Comparison of ENCODE assay signal across 7 cellular contexts in the genomic region with DNA sequence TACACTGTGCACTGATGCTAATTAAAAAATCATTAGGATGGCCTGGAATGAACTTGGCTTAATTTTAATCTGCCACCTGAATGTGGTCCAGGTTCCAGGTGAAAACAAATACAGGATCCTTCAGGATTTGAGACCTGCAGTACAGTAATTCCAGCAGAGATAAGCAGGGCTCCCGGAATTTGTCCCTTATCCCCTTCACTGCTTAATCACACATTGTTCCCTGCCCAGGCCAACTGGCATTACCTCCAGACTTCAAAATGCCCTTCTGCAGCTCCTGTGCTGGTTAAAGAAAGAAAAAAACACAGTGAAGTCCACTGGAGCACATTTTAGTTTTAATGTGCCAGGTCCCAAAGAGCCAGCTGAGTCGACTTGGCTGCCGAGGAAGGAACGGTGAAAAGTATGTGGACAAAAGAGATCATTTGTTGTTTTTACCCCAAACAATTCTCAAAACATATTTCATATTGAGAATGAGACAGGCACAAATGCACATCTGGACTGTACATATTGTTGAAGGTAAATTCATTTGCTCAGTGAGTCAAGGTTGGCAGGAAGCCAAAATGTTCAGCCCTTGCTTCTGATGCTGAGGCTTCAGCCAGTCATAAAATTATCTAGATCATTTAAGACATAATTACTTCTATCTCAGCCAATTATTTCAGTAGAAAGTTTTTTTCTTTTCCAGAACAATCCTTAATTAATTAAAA. TPM values are rescaled to one million over a fixed set of nuclear protein-coding genes. Genes with fewer than 3 reads are reported as not detected.
DNase-seq lines count a peak whose midpoint lies in the region; ATAC-seq and TF ChIP-seq lines count a peak whose summit lies in the region.

No MANE protein-coding gene starts in this region.

- no peak overlapping the region for H3K27ac ChIP-seq in CD8-positive, alpha-beta T cell (ENCODE audit: low read depth, low read length)

- no peaks in the 10 kb centered on the region for H3K36me3 ChIP-seq in CD8-positive, alpha-beta T cell (ENCODE audit: insufficient read depth, low read length)

- H3K27me3 ChIP-seq in CD8-positive, alpha-beta T cell (ENCODE audit: insufficient read depth, low read length), result no peaks in the 10 kb centered on the region

- H3K27ac Mint-ChIP-seq in HFFc6, result no peak overlapping the region
- H3K27ac Mint-ChIP-seq in CD8-positive, alpha-beta T cell, result no peak overlapping the region
- H3K27ac Mint-ChIP-seq in naive thymus-derived CD8-positive, alpha-beta T cell, result no peak overlapping the region
- no peak overlapping the region for H3K27ac Mint-ChIP-seq in activated CD8-positive, alpha-beta memory T cell treated with anti-CD3 and anti-CD28 coated beads, Interleukin-2, amount 10 ng/mL, durations not matched to agents 7 days and 5 days

- no peaks in the 10 kb centered on the region for H3K9me3 Mint-ChIP-seq in HFFc6
- H3K9me3 Mint-ChIP-seq in CD8-positive, alpha-beta T cell, result no peaks in the 10 kb centered on the region
- no peaks in the 10 kb centered on the region for H3K9me3 Mint-ChIP-seq in naive thymus-derived CD8-positive, alpha-beta T cell
- no peaks in the 10 kb centered on the region for H3K9me3 Mint-ChIP-seq in activated CD8-positive, alpha-beta memory T cell treated with anti-CD3 and anti-CD28 coated beads, Interleukin-2, amount 10 ng/mL, durations not matched to agents 7 days and 5 days (ENCODE audit: low read depth)

- no peaks in the 10 kb centered on the region for H3K36me3 Mint-ChIP-seq in HFFc6 (ENCODE audit: low read depth)
- H3K36me3 Mint-ChIP-seq in CD8-positive, alpha-beta T cell, result no peaks in the 10 kb centered on the region
- no peaks in the 10 kb centered on the region for H3K36me3 Mint-ChIP-seq in naive thymus-derived CD8-positive, alpha-beta T cell
- no peaks in the 10 kb centered on the region for H3K36me3 Mint-ChIP-seq in activated CD8-positive, alpha-beta memory T cell treated with anti-CD3 and anti-CD28 coated beads, Interleukin-2, amount 10 ng/mL, durations not matched to agents 7 days and 5 days

- DNase-seq in HFFc6, result peak; percentile 37
- peak; percentile 27 for DNase-seq in NCI-H460 (ENCODE audit: extremely low read depth, low read depth)
- DNase-seq in choroid plexus epithelial cell (ENCODE audit: low read depth), result peak; percentile 89
- peak; percentile 61 for DNase-seq in skeletal muscle cell (ENCODE audit: low read depth)
- DNase-seq in CD8-positive, alpha-beta T cell, result no peak
- no peak for DNase-seq in naive thymus-derived CD8-positive, alpha-beta T cell
- DNase-seq in activated CD8-positive, alpha-beta memory T cell treated with anti-CD3 and anti-CD28 coated beads, Interleukin-2, amount 10 ng/mL, durations not matched to agents 7 days and 5 days, result no peak

- no peaks in the 10 kb centered on the region for H3K9me3 ChIP-seq in CD8-positive, alpha-beta T cell (ENCODE audit: low read length)

- TF ChIP-seq CTCF in HFFc6 (IDR thresholded peaks at IDR 0.05) (no peak), choroid plexus epithelial cell (conservative IDR thresholded peaks at IDR 0.05; ENCODE audit: low read depth, low read length) (no peak)
- no peak for TF ChIP-seq CTCF in CD8-positive, alpha-beta T cell (IDR thresholded peaks at IDR 0.05)

- POLR2A ChIA-PET in CD8-positive, alpha-beta T cell (lab: Charles Lee), result no interaction called here
- POLR2A ChIA-PET in naive thymus-derived CD8-positive, alpha-beta T cell (lab: Charles Lee), result no interaction called here

- no peaks in the 10 kb centered on the region for H3K4me1 ChIP-seq in CD8-positive, alpha-beta T cell (ENCODE audit: insufficient read depth, low read length)

- intact Hi-C loops in CD8-positive, alpha-beta T cell (cut with DNase I, micrococcal nuclease), result no loop called here

- H3K4me1 Mint-ChIP-seq in HFFc6 (ENCODE audit: low read depth), result peaks cover 19% of the 10 kb centered on the region
- H3K4me1 Mint-ChIP-seq in CD8-positive, alpha-beta T cell (ENCODE audit: low read depth), result no peaks in the 10 kb centered on the region
- H3K4me1 Mint-ChIP-seq in naive thymus-derived CD8-positive, alpha-beta T cell, result peaks cover 0 to 4% (median 0%) of the 10 kb centered on the region in 4 donors
- no peaks in the 10 kb centered on the region for H3K4me1 Mint-ChIP-seq in activated CD8-positive, alpha-beta memory T cell treated with anti-CD3 and anti-CD28 coated beads, Interleukin-2, amount 10 ng/mL, durations not matched to agents 7 days and 5 days

- ATAC-seq in CD8-positive, alpha-beta T cell, result no peak
- ATAC-seq in naive thymus-derived CD8-positive, alpha-beta T cell, result no peak
- no peak for ATAC-seq in activated CD8-positive, alpha-beta memory T cell treated with anti-CD3 and anti-CD28 coated beads, Interleukin-2, amount 10 ng/mL, durations not matched to agents 7 days and 5 days

- no peak overlapping the region for H3K4me3 Mint-ChIP-seq in HFFc6
- no peak overlapping the region for H3K4me3 Mint-ChIP-seq in CD8-positive, alpha-beta T cell
- H3K4me3 Mint-ChIP-seq in naive thymus-derived CD8-positive, alpha-beta T cell, result no peak overlapping the region
- no peak overlapping the region for H3K4me3 Mint-ChIP-seq in activated CD8-positive, alpha-beta memory T cell treated with anti-CD3 and anti-CD28 coated beads, Interleukin-2, amount 10 ng/mL, durations not matched to agents 7 days and 5 days

- CTCF ChIA-PET in CD8-positive, alpha-beta T cell (lab: Charles Lee), result no interaction called here
- CTCF ChIA-PET in activated CD8-positive, alpha-beta memory T cell treated with anti-CD3 and anti-CD28 coated beads, Interleukin-2, amount 10 ng/mL, durations not matched to agents 7 days and 5 days (lab: Charles Lee), result no interaction called here

- H3K4me3 ChIP-seq in choroid plexus epithelial cell (ENCODE audit: low read depth, low read length) (no peak overlapping the region), skeletal muscle cell (ENCODE audit: low read depth, low read length) (no peak overlapping the region)
- no peak overlapping the region for H3K4me3 ChIP-seq in CD8-positive, alpha-beta T cell (ENCODE audit: low read depth, low read length)

- H3K27me3 Mint-ChIP-seq in HFFc6 (ENCODE audit: insufficient read depth), result no peaks in the 10 kb centered on the region; the same call in 1 of the 2 replicates
- H3K27me3 Mint-ChIP-seq in CD8-positive, alpha-beta T cell (ENCODE audit: low read depth), result no peaks in the 10 kb centered on the region
- no peaks in the 10 kb centered on the region for H3K27me3 Mint-ChIP-seq in naive thymus-derived CD8-positive, alpha-beta T cell
- H3K27me3 Mint-ChIP-seq in activated CD8-positive, alpha-beta memory T cell treated with anti-CD3 and anti-CD28 coated beads, Interleukin-2, amount 10 ng/mL, durations not matched to agents 7 days and 5 days, result no peaks in the 10 kb centered on the region

RNA-seq across cellular contexts. Expression of a gene that starts 28.4 kb away (rescaled TPM):
- total RNA-seq in HFFc6 (2021; fragmentation: NEBNext Ultra II Directional; extraction: Animal tissue kit (Norgen Biotek cat#: 25700)), result 100 to 1,000 TPM; 130 to 189 (median 145) TPM
- total RNA-seq in NCI-H460 (2014; rRNA removed; shearing (Covaris generic)), result 69.4 and 83.6 TPM in 2 replicates
- 52.7 and 79.0 TPM in 2 replicates for polyA plus RNA-seq in NCI-H460 (2014; cell fraction: nucleus; rRNA removed)
- 10 to 100 TPM; 52.1 to 54.7 TPM for total RNA-seq in CD8-positive, alpha-beta T cell
- total RNA-seq in naive thymus-derived CD8-positive, alpha-beta T cell, result 10 to 100 TPM; 35.0 to 35.2 TPM
- polyA plus RNA-seq in naive thymus-derived CD8-positive, alpha-beta T cell, result 10 to 100 TPM; 49.0 to 77.9 (median 63.4) TPM
- 10 to 100 TPM; 49.0 to 65.9 TPM for total RNA-seq in activated CD8-positive, alpha-beta memory T cell treated with anti-CD3 and anti-CD28 coated beads, Interleukin-2, amount 10 ng/mL, durations not matched to agents 7 days and 5 days

Comparison
In these comparisons a context has a peak if more than half of its experiments do, and no peak if none do; other contexts are left out.
1. DNase-seq: peak in HFFc6 (single experiment), NCI-H460 (single experiment), choroid plexus epithelial cell (single experiment) and skeletal muscle cell (single experiment); none in CD8-positive, alpha-beta T cell (0 of 7), naive thymus-derived CD8-positive, alpha-beta T cell (0 of 10) and activated CD8-positive, alpha-beta memory T cell treated with anti-CD3 and anti-CD28 coated beads, Interleukin-2, amount 10 ng/mL, durations not matched to agents 7 days and 5 days (single experiment).